22 cellular contexts compared by ENCODE assay signal in the genomic region with DNA sequence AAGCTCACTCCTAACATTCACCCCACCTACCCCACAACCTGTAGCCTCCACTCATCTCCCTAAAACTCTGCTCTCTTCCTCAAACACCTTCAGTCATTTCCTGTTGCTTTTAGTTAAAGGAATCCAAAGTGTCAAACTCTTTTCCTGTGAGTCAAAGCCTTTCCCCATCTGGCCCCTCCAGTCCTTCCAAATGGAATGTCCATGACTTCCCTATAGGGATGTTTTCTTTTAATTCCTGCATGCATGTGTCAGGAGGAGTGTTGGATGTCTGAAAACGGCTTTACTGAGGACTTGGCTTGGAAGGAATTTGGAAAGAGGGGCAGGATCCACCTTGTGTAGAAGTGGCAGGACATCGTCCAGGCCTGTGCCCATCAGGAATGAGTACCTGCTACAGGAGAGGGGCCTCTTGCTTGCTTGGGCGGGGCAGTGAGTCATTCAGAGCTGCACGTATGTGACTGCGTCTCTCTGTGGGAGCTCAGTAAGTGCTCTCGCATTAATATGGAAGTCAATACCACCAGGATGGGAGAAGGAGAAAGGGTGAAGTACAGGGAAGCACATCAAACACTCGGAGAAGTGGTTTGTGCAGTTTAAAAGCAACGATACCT.
A peak's percentile ranks its signal among the peaks of the same experiment; 100 is the strongest.
DNase-seq lines count a peak whose midpoint lies in the region; ATAC-seq and TF ChIP-seq lines count a peak whose summit lies in the region.
"Had no signal": no experiment of that assay in that cellular context is flagged by ENCODE, and none has a peak within 500 bp of the region (broad histone marks: within the 10 kb centered on the region; RNA-seq: fewer than 3 reads in every experiment).

No MANE protein-coding gene starts in this region.

- H3K27ac Mint-ChIP-seq in endodermal cell: no peak overlapping the region
- H3K27ac Mint-ChIP-seq in activated CD4-positive, alpha-beta T cell treated with anti-CD3 and anti-CD28 coated beads, Interleukin-2, amount 10 ng/mL, durations not matched to agents 7 days and 5 days: no peak overlapping the region
- H3K27ac Mint-ChIP-seq: activated naive CD8-positive, alpha-beta T cell treated with anti-CD3 and anti-CD28 coated beads, Interleukin-2, amount 10 ng/mL, durations not matched to agents 7 days and 5 days; effector memory CD8-positive, alpha-beta T cell had no signal

- peak; percentile 30 for DNase-seq in GM04503 (ENCODE audit: low read depth)
- peak; percentile 92 for DNase-seq in NCI-H345 (lab: John Stamatoyannopoulos, UW)
- DNase-seq in endodermal cell: peak; percentile 73
- peak; percentile 77 for DNase-seq in renal cortical epithelial cell (ENCODE audit: low read depth)
- no peak for DNase-seq in aorta
- DNase-seq in DMS 273 (lab: John Stamatoyannopoulos, UW; ENCODE audit: unreplicated experiment): no peak
- DNase-seq in activated CD4-positive, alpha-beta T cell treated with anti-CD3 and anti-CD28 coated beads, Interleukin-2, amount 10 ng/mL, durations not matched to agents 7 days and 5 days: no peak
- DNase-seq: activated CD4-positive, alpha-beta T cell treated with anti-CD3 and anti-CD28 coated beads, Interleukin-2, amount 50 U/mL, for 1 hour; activated naive CD8-positive, alpha-beta T cell treated with anti-CD3 and anti-CD28 coated beads, Interleukin-2, amount 10 ng/mL, durations not matched to agents 7 days and 5 days; activated T-cell treated with anti-CD3 and anti-CD28 coated beads, Interleukin-2, amount 50 U/mL, for 4 hours; C1 segment of cervical spinal cord; effector memory CD8-positive, alpha-beta T cell; foreskin melanocyte; H7; KG1; NCI-H1105; NCI-H446 treated with DMSO at 0.1 percent for 48 hours; stimulated activated CD4-positive, alpha-beta T cell treated with anti-CD3 and anti-CD28 coated beads, Interleukin-1b, Interleukin-23, amount 100 ng/mL, for 48 hours; T1000; testis had no signal

- H3K27ac ChIP-seq in endodermal cell (ENCODE audit: low read depth, low read length) (no peak overlapping the region), aorta (ENCODE audit: low read depth in 1 of 2, low read length in 2 of 2) (no peak overlapping the region)
- H3K27ac ChIP-seq: testis had no signal

- H3K36me3 ChIP-seq in endodermal cell (ENCODE audit: control insufficient read depth, insufficient read depth, low read length) (no peaks in the 10 kb centered on the region), aorta (ENCODE audit: control insufficient read depth in 1 of 2, insufficient read depth in 2 of 2, low read length in 1 of 2) (no peaks in the 10 kb centered on the region)

- H3K4me1 ChIP-seq in endodermal cell (ENCODE audit: control insufficient read depth, insufficient read depth, low read length): peaks cover 12% of the 10 kb centered on the region
- no peaks in the 10 kb centered on the region for H3K4me1 ChIP-seq in aorta (ENCODE audit: control insufficient read depth in 1 of 2, insufficient read depth in 2 of 2, low read length in 2 of 2)
- H3K4me1 ChIP-seq: testis had no signal

- CTCF ChIA-PET in activated CD4-positive, alpha-beta T cell treated with anti-CD3 and anti-CD28 coated beads, Interleukin-2, amount 10 ng/mL, durations not matched to agents 7 days and 5 days (lab: Charles Lee): no interaction called here

- no peak for ATAC-seq in aorta (ENCODE audit: low FRiP score)
- ATAC-seq in HG03460 (IDR thresholded peaks at IDR 0.05; ENCODE audit: unreplicated experiment): no peak
- ATAC-seq: activated T-cell treated with anti-CD3 and anti-CD28 coated beads, Interleukin-2, amount 50 U/mL, for 4 hours; effector memory CD8-positive, alpha-beta T cell had no signal

- intact Hi-C loops in aorta (cut with DNase I): no loop called here

- no peaks in the 10 kb centered on the region for H3K36me3 Mint-ChIP-seq in endodermal cell (ENCODE audit: low read depth)
- no peaks in the 10 kb centered on the region for H3K36me3 Mint-ChIP-seq in activated CD4-positive, alpha-beta T cell treated with anti-CD3 and anti-CD28 coated beads, Interleukin-2, amount 10 ng/mL, durations not matched to agents 7 days and 5 days (ENCODE audit: low read depth)
- H3K36me3 Mint-ChIP-seq: activated naive CD8-positive, alpha-beta T cell treated with anti-CD3 and anti-CD28 coated beads, Interleukin-2, amount 10 ng/mL, durations not matched to agents 7 days and 5 days had no signal

- H3K4me3 Mint-ChIP-seq in endodermal cell: no peak overlapping the region
- no peak overlapping the region for H3K4me3 Mint-ChIP-seq in activated CD4-positive, alpha-beta T cell treated with anti-CD3 and anti-CD28 coated beads, Interleukin-2, amount 10 ng/mL, durations not matched to agents 7 days and 5 days
- H3K4me3 Mint-ChIP-seq: activated naive CD8-positive, alpha-beta T cell treated with anti-CD3 and anti-CD28 coated beads, Interleukin-2, amount 10 ng/mL, durations not matched to agents 7 days and 5 days; activated T-cell treated with anti-CD3 and anti-CD28 coated beads, Interleukin-2, amount 50 U/mL, for 4 hours; central memory CD8-positive, alpha-beta T cell; effector memory CD8-positive, alpha-beta T cell had no signal

- H3K9ac ChIP-seq in endodermal cell (ENCODE audit: extremely low read depth, low read length, poor library complexity, severe bottlenecking): no peak overlapping the region

- H3K27me3 ChIP-seq in endodermal cell (ENCODE audit: control insufficient read depth, insufficient read depth, low read length, poor library complexity, severe bottlenecking) (peaks cover 5% of the 10 kb centered on the region), aorta (ENCODE audit: control insufficient read depth in 1 of 2, insufficient read depth in 2 of 2, low read length in 1 of 2) (no peaks in the 10 kb centered on the region)
- H3K27me3 ChIP-seq: testis had no signal

- 55 to 71% methylated on average over 3 to 8 of the region's 8 CpGs for WGBS in endodermal cell (ENCODE audit: insufficient coverage in 1 of 2, insufficient read length in 1 of 2), 2 experiments
- WGBS in aorta, 2 donors: 64 to 66% methylated on average over 8 of the region's 8 CpGs

- H3K4me3 ChIP-seq in endodermal cell (ENCODE audit: low read length) (no peak overlapping the region), aorta (ENCODE audit: low read length in 2 of 2) (no peak overlapping the region)
- H3K4me3 ChIP-seq: testis had no signal

- POLR2A ChIA-PET in activated CD4-positive, alpha-beta T cell treated with anti-CD3 and anti-CD28 coated beads, Interleukin-2, amount 10 ng/mL, durations not matched to agents 7 days and 5 days (lab: Charles Lee): no interaction called here

- no peak for TF ChIP-seq CTCF in endodermal cell (conservative IDR thresholded peaks at IDR 0.05)

- peaks cover 6% of the 10 kb centered on the region for H3K27me3 Mint-ChIP-seq in endodermal cell (ENCODE audit: insufficient read depth)
- no peaks in the 10 kb centered on the region for H3K27me3 Mint-ChIP-seq in activated CD4-positive, alpha-beta T cell treated with anti-CD3 and anti-CD28 coated beads, Interleukin-2, amount 10 ng/mL, durations not matched to agents 7 days and 5 days
- H3K27me3 Mint-ChIP-seq: activated naive CD8-positive, alpha-beta T cell treated with anti-CD3 and anti-CD28 coated beads, Interleukin-2, amount 10 ng/mL, durations not matched to agents 7 days and 5 days; central memory CD8-positive, alpha-beta T cell; effector memory CD8-positive, alpha-beta T cell had no signal

- H3K9me3 ChIP-seq in endodermal cell (ENCODE audit: control insufficient read depth, low read length): no peaks in the 10 kb centered on the region
- H3K9me3 ChIP-seq in aorta (ENCODE audit: control insufficient read depth, low read length): peaks cover 2% of the 10 kb centered on the region
- H3K9me3 ChIP-seq: testis had no signal

- H3K9me3 Mint-ChIP-seq in endodermal cell: no peaks in the 10 kb centered on the region
- no peaks in the 10 kb centered on the region for H3K9me3 Mint-ChIP-seq in activated CD4-positive, alpha-beta T cell treated with anti-CD3 and anti-CD28 coated beads, Interleukin-2, amount 10 ng/mL, durations not matched to agents 7 days and 5 days
- H3K9me3 Mint-ChIP-seq: activated naive CD8-positive, alpha-beta T cell treated with anti-CD3 and anti-CD28 coated beads, Interleukin-2, amount 10 ng/mL, durations not matched to agents 7 days and 5 days; activated T-cell treated with anti-CD3 and anti-CD28 coated beads, Interleukin-2, amount 50 U/mL, for 4 hours had no signal

- peaks cover 23% of the 10 kb centered on the region for H3K4me1 Mint-ChIP-seq in endodermal cell
- H3K4me1 Mint-ChIP-seq in activated CD4-positive, alpha-beta T cell treated with anti-CD3 and anti-CD28 coated beads, Interleukin-2, amount 10 ng/mL, durations not matched to agents 7 days and 5 days: no peaks in the 10 kb centered on the region
- H3K4me1 Mint-ChIP-seq: activated naive CD8-positive, alpha-beta T cell treated with anti-CD3 and anti-CD28 coated beads, Interleukin-2, amount 10 ng/mL, durations not matched to agents 7 days and 5 days; central memory CD8-positive, alpha-beta T cell had no signal

Comparison
In these comparisons a context has a peak if more than half of its experiments do, and no peak if none do; other contexts are left out.
1. DNase-seq: peak in GM04503 (single experiment), NCI-H345 (single experiment), endodermal cell (single experiment) and renal cortical epithelial cell (single experiment); none in aorta (0 of 2), DMS 273 (single experiment) and activated CD4-positive, alpha-beta T cell treated with anti-CD3 and anti-CD28 coated beads, Interleukin-2, amount 10 ng/mL, durations not matched to agents 7 days and 5 days (single experiment).